ENCODE assay signal across 13 cellular contexts in genomic region chr2:10161961-10162441, GRCh38. TPM values are rescaled to one million over a fixed set of nuclear protein-coding genes. Genes with fewer than 3 reads are reported as not detected.
DNase-seq lines count a peak whose midpoint lies in the region; ATAC-seq, FAIRE-seq and TF ChIP-seq lines count a peak whose summit lies in the region.
"Had no signal": no experiment of that assay in that cellular context is flagged by ENCODE, and none has a peak within 500 bp of the region (broad histone marks: within the 10 kb centered on the region; RNA-seq: fewer than 3 reads in every experiment).

No MANE protein-coding gene starts in this region.

- in situ Hi-C loops in G401 (cut with HindIII; ENCODE audit: low sequenced_read_pairs) = no loop called here

- no peak for FAIRE-seq in GM12892 (lab: Jason Lieb, UNC)
- FAIRE-seq: GM18507, pancreas had no signal

- TF ChIP-seq POLR2A in GM12892 (IDR thresholded peaks at IDR 0.05; ENCODE audit: low read depth, low read length) = no peak

- ATAC-seq in GM19328 (IDR thresholded peaks at IDR 0.05; ENCODE audit: unreplicated experiment) (no peak), GM21737 (IDR thresholded peaks at IDR 0.05; ENCODE audit: unreplicated experiment) (no peak)
- ATAC-seq: pancreas had no signal

- DNase-seq in G401 (ENCODE audit: low spot score) = peak; percentile 69
- peak; percentile 96 for DNase-seq in NCI-H1694 treated with DMSO at 0.1 percent for 48 hours (lab: John Stamatoyannopoulos, UW)
- DNase-seq in astrocyte of the hippocampus (ENCODE audit: low read depth, low spot score) = peak; percentile 67
- DNase-seq in lung microvascular endothelial cell (ENCODE audit: low read depth in 2 of 2) = peak; percentile 60 to 83
- DNase-seq in glomerular visceral epithelial cell (ENCODE audit: extremely low spot score) = no peak
- DNase-seq in GM12892 (ENCODE audit: insufficient read length) = no peak
- DNase-seq: Calu3, left ventricle myocardium inferior, NCI-H82, pancreas had no signal

RNA-seq across cellular contexts. Expression of gene RRM2, which starts 39.5 kb away (rescaled TPM):
- 17.8 and 21.9 TPM in 2 replicates for total RNA-seq in G401 (2014; rRNA removed; shearing (Covaris generic))
- 5.6 and 16.1 TPM in 2 replicates for total RNA-seq in lung microvascular endothelial cell
- 122 TPM for polyA plus RNA-seq in GM12892 (2012; ENCODE audit: missing spikeins)

Comparison
In these comparisons a context has a peak if more than half of its experiments do, and no peak if none do; other contexts are left out.
1. DNase-seq: peak in G401 (single experiment), NCI-H1694 treated with DMSO at 0.1 percent for 48 hours (single experiment), astrocyte of the hippocampus (single experiment) and lung microvascular endothelial cell (2 of 2); none in glomerular visceral epithelial cell (single experiment) and GM12892 (single experiment).